In genomic region chr9:137919649-137920101, GRCh38 we compare ENCODE assay signal across 18 cellular contexts. TPM values are rescaled to one million over a fixed set of nuclear protein-coding genes. Genes with fewer than 3 reads are reported as not detected.
DNase-seq lines count a peak whose midpoint lies in the region; ATAC-seq lines count a peak whose summit lies in the region.
"Had no signal": no experiment of that assay in that cellular context is flagged by ENCODE, and none has a peak within 500 bp of the region (broad histone marks: within the 10 kb centered on the region; RNA-seq: fewer than 3 reads in every experiment).

No MANE protein-coding gene starts in this region.

- in situ Hi-C loops in G401 (cut with HindIII; ENCODE audit: low sequenced_read_pairs): no loop called here

- H3K27ac ChIP-seq in cingulate gyrus (ENCODE audit: low read depth, low read length) (peak overlapping the region; percentile 39), temporal lobe (ENCODE audit: low read depth, low read length) (peak overlapping the region; percentile 73)
- H3K27ac ChIP-seq: BLaER1, Peyer's patch had no signal

- DNase-seq in LHCN-M2 (ENCODE audit: low read depth): peak; percentile 1
- DNase-seq in myocyte (ENCODE audit: low read depth): peak; percentile 23
- DNase-seq in EL: no peak
- DNase-seq in G401 (ENCODE audit: low spot score): no peak
- DNase-seq: Calu3; DMS53; NCI-H1105; NCI-H2081 treated with DMSO at 0.1 percent for 48 hours; NK-92 treated with Interleukin-12 subunit alpha and Interleukin-12 subunit beta, amount 100 ng/mL, for 24 hours; Peyer's patch had no signal

- no peak for ATAC-seq in HG03097 (IDR thresholded peaks at IDR 0.05; ENCODE audit: low FRiP score, unreplicated experiment)
- ATAC-seq in HG03457 (IDR thresholded peaks at IDR 0.05; ENCODE audit: unreplicated experiment): no peak
- ATAC-seq: CD8-positive, alpha-beta T cell; K562 had no signal

RNA-seq across cellular contexts. Expression of gene CACNA1B, which starts 42.1 kb away (rescaled TPM):
- total RNA-seq in LHCN-M2 (2014; rRNA removed): not detected in 2 replicates
- 0.01 TPM for polyA plus RNA-seq in LHCN-M2 (2012)
- 0.05 TPM in 1 of 2 replicates, not detected in the other for total RNA-seq in myocyte
- 0.05 TPM for polyA plus RNA-seq in myocyte (2012)
- total RNA-seq in temporal lobe: 30.2 TPM
- 1.8 and 1.9 TPM in 2 replicates for total RNA-seq in G401 (2014; rRNA removed; shearing (Covaris generic))
- total RNA-seq: Calu3; CD8-positive, alpha-beta T cell; NCI-H460 had no signal

Comparison
In these comparisons a context has a peak if more than half of its experiments do, and no peak if none do; other contexts are left out.
1. DNase-seq: peak in LHCN-M2 (single experiment) and myocyte (single experiment); none in EL (single experiment) and G401 (single experiment).
2. RNA of gene CACNA1B, which starts 42.1 kb away (total RNA-seq): 30.2 TPM in temporal lobe (single experiment); 1.8 to 1.9 TPM in G401, not detected in LHCN-M2 and 0.05 TPM in myocyte; every median in the first group is over 10 times any median in the second.